Comparison of ENCODE assay signal across 8 cellular contexts in genomic region chr11:76860539-76861475, GRCh38. TPM values are rescaled to one million over a fixed set of nuclear protein-coding genes. Genes with fewer than 3 reads are reported as not detected.
A peak's percentile ranks its signal among the peaks of the same experiment; 100 is the strongest.
DNase-seq lines count a peak whose midpoint lies in the region; ATAC-seq and TF ChIP-seq lines count a peak whose summit lies in the region.

TSS of gene ACER3 (plus strand) at chr11:76860918. CDS start at chr11:76860977, 59 bp downstream.

- POLR2A ChIA-PET in WTC11 (lab: Charles Lee), result interaction anchor here (0.6 to 0.9 kb wide), 2 partner anchors 20 to 87 kb away, joined by 3 read pairs; no protein-coding TSS in a partner anchor

- no peaks in the 10 kb centered on the region for H3K27me3 Mint-ChIP-seq in WTC11 (ENCODE audit: low read depth)

- ATAC-seq in GM18870 (IDR thresholded peaks at IDR 0.05; ENCODE audit: unreplicated experiment) (peak; percentile 72), HG03108 (IDR thresholded peaks at IDR 0.05; ENCODE audit: unreplicated experiment) (peak; percentile 96), WTC11 (peak; percentile 96)

- H3K4me3 Mint-ChIP-seq in WTC11, result peak within 1 kb of the TSS; percentile 77

- H3K9me3 Mint-ChIP-seq in WTC11, result peaks cover 4% of the 10 kb centered on the region; the same call in 1 of the 2 replicates

- no peaks in the 10 kb centered on the region for H3K36me3 Mint-ChIP-seq in WTC11

- H3K4me3 ChIP-seq in AG09309 (ENCODE audit: control insufficient read depth, low read depth, low read length) (peak within 1 kb of the TSS; percentile 95), cardiac fibroblast (replicated peaks in 1 of 2; ENCODE audit: low read depth in 2 of 2, low read length in 2 of 2) (peak within 1 kb of the TSS; percentile 78 to 88)

- TF ChIP-seq CTCF in AG09309 (IDR thresholded peaks at IDR 0.05; ENCODE audit: control insufficient read depth, insufficient read depth, low read depth, low read length, missing control alignments) (peak; percentile 54), WTC11 (IDR thresholded peaks at IDR 0.05) (no peak), cardiac fibroblast (IDR thresholded peaks at IDR 0.05; ENCODE audit: low read depth, low read length) (peak; percentile 36)

- DNase-seq in AG09309 (ENCODE audit: low read depth), result peak; percentile 18
- peak; percentile 98 for DNase-seq in NCI-H2196 (lab: John Stamatoyannopoulos, UW; ENCODE audit: unreplicated experiment)
- peak; percentile 92 for DNase-seq in WTC11 (ENCODE audit: low spot score)
- DNase-seq in cardiac fibroblast (ENCODE audit: low read depth in 2 of 2), result peak; percentile 81 to 93
- DNase-seq in islet precursor cell, result peak; percentile 95
- peak; percentile 71 to 86 (median 75) for DNase-seq in stimulated activated CD4-positive, alpha-beta T cell treated with anti-CD3 and anti-CD28 coated beads, Interleukin-12 subunit alpha, Interleukin-12 subunit beta, amount 100 ng/mL, for 48 hours (ENCODE audit: low read depth in 2 of 3, low spot score in 1 of 3)

- peak within 1 kb of the TSS; percentile 63 for H3K27ac Mint-ChIP-seq in WTC11

- peaks cover 21% of the 10 kb centered on the region for H3K4me1 Mint-ChIP-seq in WTC11

- CTCF ChIA-PET in WTC11 (lab: Charles Lee), result interaction anchor here (0.7 to 3.6 kb wide), 5 partner anchors 22 to 230 kb away, joined by 3 to 41 read pairs (median 4); no protein-coding TSS in a partner anchor

TF ChIP-seq in WTC11, 78 proteins besides CTCF, POLR2A, EP300 and RAD21 (continues in another document):
- TF ChIP-seq NFE2L1 (CRISPR knock-in tag; IDR thresholded peaks at IDR 0.05) (peak; percentile 12; the same call in 1 of the 2 replicates), AFF4 (CRISPR knock-in tag; IDR thresholded peaks at IDR 0.05; ENCODE audit: borderline replicate concordance) (no peak), ELF4 (CRISPR knock-in tag; IDR thresholded peaks at IDR 0.05; ENCODE audit: low read depth) (no peak), TEAD4 (CRISPR knock-in tag; IDR thresholded peaks at IDR 0.05) (0 out of 2 replicates have a peak, but pooled peaks have one; percentile 31), ZNF232 (CRISPR knock-in tag; IDR thresholded peaks at IDR 0.05) (peak; percentile 54; the same call in 1 of the 2 replicates), ZBTB21 (CRISPR knock-in tag; IDR thresholded peaks at IDR 0.05; ENCODE audit: borderline replicate concordance) (peak; percentile 78; the same call in 1 of the 2 replicates), ESRRA (CRISPR knock-in tag; IDR thresholded peaks at IDR 0.05; ENCODE audit: borderline replicate concordance) (0 out of 2 replicates have a peak, but pooled peaks have one; percentile 47), SP1 (CRISPR knock-in tag; conservative IDR thresholded peaks at IDR 0.05) (peak; percentile 91), TCF7 (CRISPR knock-in tag; IDR thresholded peaks at IDR 0.05; ENCODE audit: low read depth) (0 out of 2 replicates have a peak, but pooled peaks have one; percentile 20), ATF1 (CRISPR knock-in tag; IDR thresholded peaks at IDR 0.05) (no peak), TP53 (CRISPR knock-in tag; IDR thresholded peaks at IDR 0.05) (peak; percentile 69; the same call in 1 of the 2 replicates), FOXP1 (CRISPR knock-in tag; IDR thresholded peaks at IDR 0.05; ENCODE audit: borderline replicate concordance) (peak; percentile 92; the same call in 1 of the 2 replicates), ATF6 (CRISPR knock-in tag; IDR thresholded peaks at IDR 0.05) (no peak), FOXK1 (CRISPR knock-in tag; IDR thresholded peaks at IDR 0.05) (peak; percentile 65; the same call in 1 of the 2 replicates), ZNF423 (CRISPR knock-in tag; IDR thresholded peaks at IDR 0.05) (peak; percentile 71)
- TF ChIP-seq, protein P1, sequence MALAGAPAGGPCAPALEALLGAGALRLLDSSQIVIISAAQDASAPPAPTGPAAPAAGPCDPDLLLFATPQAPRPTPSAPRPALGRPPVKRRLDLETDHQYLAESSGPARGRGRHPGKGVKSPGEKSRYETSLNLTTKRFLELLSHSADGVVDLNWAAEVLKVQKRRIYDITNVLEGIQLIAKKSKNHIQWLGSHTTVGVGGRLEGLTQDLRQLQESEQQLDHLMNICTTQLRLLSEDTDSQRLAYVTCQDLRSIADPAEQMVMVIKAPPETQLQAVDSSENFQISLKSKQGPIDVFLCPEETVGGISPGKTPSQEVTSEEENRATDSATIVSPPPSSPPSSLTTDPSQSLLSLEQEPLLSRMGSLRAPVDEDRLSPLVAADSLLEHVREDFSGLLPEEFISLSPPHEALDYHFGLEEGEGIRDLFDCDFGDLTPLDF (CRISPR knock-in tag; IDR thresholded peaks at IDR 0.05), result no peak
- TF ChIP-seq, protein P2, sequence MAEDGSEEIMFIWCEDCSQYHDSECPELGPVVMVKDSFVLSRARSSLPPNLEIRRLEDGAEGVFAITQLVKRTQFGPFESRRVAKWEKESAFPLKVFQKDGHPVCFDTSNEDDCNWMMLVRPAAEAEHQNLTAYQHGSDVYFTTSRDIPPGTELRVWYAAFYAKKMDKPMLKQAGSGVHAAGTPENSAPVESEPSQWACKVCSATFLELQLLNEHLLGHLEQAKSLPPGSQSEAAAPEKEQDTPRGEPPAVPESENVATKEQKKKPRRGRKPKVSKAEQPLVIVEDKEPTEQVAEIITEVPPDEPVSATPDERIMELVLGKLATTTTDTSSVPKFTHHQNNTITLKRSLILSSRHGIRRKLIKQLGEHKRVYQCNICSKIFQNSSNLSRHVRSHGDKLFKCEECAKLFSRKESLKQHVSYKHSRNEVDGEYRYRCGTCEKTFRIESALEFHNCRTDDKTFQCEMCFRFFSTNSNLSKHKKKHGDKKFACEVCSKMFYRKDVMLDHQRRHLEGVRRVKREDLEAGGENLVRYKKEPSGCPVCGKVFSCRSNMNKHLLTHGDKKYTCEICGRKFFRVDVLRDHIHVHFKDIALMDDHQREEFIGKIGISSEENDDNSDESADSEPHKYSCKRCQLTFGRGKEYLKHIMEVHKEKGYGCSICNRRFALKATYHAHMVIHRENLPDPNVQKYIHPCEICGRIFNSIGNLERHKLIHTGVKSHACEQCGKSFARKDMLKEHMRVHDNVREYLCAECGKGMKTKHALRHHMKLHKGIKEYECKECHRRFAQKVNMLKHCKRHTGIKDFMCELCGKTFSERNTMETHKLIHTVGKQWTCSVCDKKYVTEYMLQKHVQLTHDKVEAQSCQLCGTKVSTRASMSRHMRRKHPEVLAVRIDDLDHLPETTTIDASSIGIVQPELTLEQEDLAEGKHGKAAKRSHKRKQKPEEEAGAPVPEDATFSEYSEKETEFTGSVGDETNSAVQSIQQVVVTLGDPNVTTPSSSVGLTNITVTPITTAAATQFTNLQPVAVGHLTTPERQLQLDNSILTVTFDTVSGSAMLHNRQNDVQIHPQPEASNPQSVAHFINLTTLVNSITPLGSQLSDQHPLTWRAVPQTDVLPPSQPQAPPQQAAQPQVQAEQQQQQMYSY (CRISPR knock-in tag; IDR thresholded peaks at IDR 0.05), result peak; percentile 58

RNA-seq across cellular contexts. Expression of gene ACER3, which starts in this region (rescaled TPM):
- total RNA-seq in WTC11 (2021), result 12.3 to 13.7 TPM (median 12.8 TPM) in 3 replicates

Comparison
In these comparisons a context has a peak if more than half of its experiments do, and no peak if none do; other contexts are left out.
1. Peak in every context shown above with its lines: DNase-seq, ATAC-seq and H3K4me3 ChIP-seq.
2. DNase-seq: peak in every context shown above with its lines; median percentile 98 in NCI-H2196; 95 in islet precursor cell; 92 in WTC11; 87 in cardiac fibroblast; 75 in stimulated activated CD4-positive, alpha-beta T cell treated with anti-CD3 and anti-CD28 coated beads, Interleukin-12 subunit alpha, Interleukin-12 subunit beta, amount 100 ng/mL, for 48 hours; 18 in AG09309.